ENCODE assay signal across 8 cellular contexts in genomic region chr14:88551094-88551870, GRCh38. TPM values are rescaled to one million over a fixed set of nuclear protein-coding genes. Genes with fewer than 3 reads are reported as not detected.
A peak's percentile ranks its signal among the peaks of the same experiment; 100 is the strongest.
DNase-seq lines count a peak whose midpoint lies in the region; ATAC-seq and TF ChIP-seq lines count a peak whose summit lies in the region.

No MANE protein-coding gene starts in this region.

- H3K4me1 Mint-ChIP-seq in activated CD4-positive, alpha-beta memory T cell treated with anti-CD3 and anti-CD28 coated beads, Interleukin-2, amount 10 ng/mL, durations not matched to agents 7 days and 5 days: peaks cover 14% of the 10 kb centered on the region
- H3K4me1 Mint-ChIP-seq in endothelial cell (ENCODE audit: unreplicated experiment) (peaks cover 15% of the 10 kb centered on the region), memory B cell (peaks cover 7% of the 10 kb centered on the region)

- TF ChIP-seq CTCF in endothelial cell (IDR thresholded peaks at IDR 0.05; ENCODE audit: unreplicated experiment): no peak

- no peak overlapping the region for H3K27ac Mint-ChIP-seq in activated CD4-positive, alpha-beta memory T cell treated with anti-CD3 and anti-CD28 coated beads, Interleukin-2, amount 10 ng/mL, durations not matched to agents 7 days and 5 days
- H3K27ac Mint-ChIP-seq in endothelial cell (ENCODE audit: unreplicated experiment): no peak overlapping the region
- H3K27ac Mint-ChIP-seq in memory B cell: no peak overlapping the region

- peak overlapping the region; percentile 60 for H3K4me3 Mint-ChIP-seq in activated CD4-positive, alpha-beta memory T cell treated with anti-CD3 and anti-CD28 coated beads, Interleukin-2, amount 10 ng/mL, durations not matched to agents 7 days and 5 days
- H3K4me3 Mint-ChIP-seq in endothelial cell (ENCODE audit: unreplicated experiment) (peak overlapping the region; percentile 88), memory B cell (peak overlapping the region; percentile 24)

- no peak for ATAC-seq in memory B cell (ENCODE audit: low read depth)

- CTCF ChIA-PET in activated CD4-positive, alpha-beta memory T cell treated with anti-CD3 and anti-CD28 coated beads, Interleukin-2, amount 10 ng/mL, durations not matched to agents 7 days and 5 days (lab: Charles Lee): interaction anchor here (1.1 kb wide), 1 partner anchor 60 kb away, joined by 3 read pairs; no protein-coding TSS in a partner anchor

- no peaks in the 10 kb centered on the region for H3K36me3 Mint-ChIP-seq in activated CD4-positive, alpha-beta memory T cell treated with anti-CD3 and anti-CD28 coated beads, Interleukin-2, amount 10 ng/mL, durations not matched to agents 7 days and 5 days (ENCODE audit: low read depth)
- H3K36me3 Mint-ChIP-seq in endothelial cell (ENCODE audit: low read depth, unreplicated experiment) (peaks cover 23% of the 10 kb centered on the region), memory B cell (no peaks in the 10 kb centered on the region)

- no peaks in the 10 kb centered on the region for H3K9me3 Mint-ChIP-seq in activated CD4-positive, alpha-beta memory T cell treated with anti-CD3 and anti-CD28 coated beads, Interleukin-2, amount 10 ng/mL, durations not matched to agents 7 days and 5 days
- H3K9me3 Mint-ChIP-seq in endothelial cell (ENCODE audit: unreplicated experiment) (no peaks in the 10 kb centered on the region), memory B cell (no peaks in the 10 kb centered on the region)

- POLR2A ChIA-PET in activated CD4-positive, alpha-beta memory T cell treated with anti-CD3 and anti-CD28 coated beads, Interleukin-2, amount 10 ng/mL, durations not matched to agents 7 days and 5 days (lab: Charles Lee): interaction anchor here (1.2 kb wide), 1 partner anchor 12 kb away, joined by 4 read pairs; the partner anchor contains the start of gene ZC3H14

- DNase-seq in GM04503 (ENCODE audit: low read depth) (peak; percentile 38), NCI-H1417 treated with DMSO at 0.1 percent for 48 hours (lab: John Stamatoyannopoulos, UW) (peak; percentile 47), endothelial cell (ENCODE audit: low spot score) (peak; percentile 77), memory B cell (ENCODE audit: low spot score in 2 of 2) (no peak), NOMO-1 treated with dmso at 0.1 percent for 144 hours (lab: John Stamatoyannopoulos, UW; ENCODE audit: unreplicated experiment) (no peak), OCI-M1 (lab: John Stamatoyannopoulos, UW) (no peak)
- DNase-seq in activated CD4-positive, alpha-beta memory T cell treated with anti-CD3 and anti-CD28 coated beads, Interleukin-2, amount 10 ng/mL, durations not matched to agents 7 days and 5 days: peak; percentile 48
- DNase-seq in stimulated activated CD4-positive, alpha-beta T cell treated with anti-CD3 and anti-CD28 coated beads, Interleukin-4, amount 100 ng/mL, for 4 hours: peak; percentile 39 to 58

- peaks cover 41% of the 10 kb centered on the region for H3K27me3 Mint-ChIP-seq in activated CD4-positive, alpha-beta memory T cell treated with anti-CD3 and anti-CD28 coated beads, Interleukin-2, amount 10 ng/mL, durations not matched to agents 7 days and 5 days
- peaks cover 5% of the 10 kb centered on the region for H3K27me3 Mint-ChIP-seq in endothelial cell (ENCODE audit: unreplicated experiment)
- H3K27me3 Mint-ChIP-seq in memory B cell: peaks cover 16% of the 10 kb centered on the region

RNA-seq across cellular contexts. Expression of gene PTPN21, which starts 3.5 kb away (rescaled TPM):
- not detected for total RNA-seq in activated CD4-positive, alpha-beta memory T cell treated with anti-CD3 and anti-CD28 coated beads, Interleukin-2, amount 10 ng/mL, durations not matched to agents 7 days and 5 days
- total RNA-seq in endothelial cell (ENCODE audit: unreplicated experiment): 22.1 TPM

RNA-seq across cellular contexts. Expression of gene ZC3H14, which starts 11.6 kb away (rescaled TPM):
- total RNA-seq in activated CD4-positive, alpha-beta memory T cell treated with anti-CD3 and anti-CD28 coated beads, Interleukin-2, amount 10 ng/mL, durations not matched to agents 7 days and 5 days: 10 to 100 TPM; 33.1 to 37.4 TPM
- total RNA-seq in endothelial cell (ENCODE audit: unreplicated experiment): 57.7 TPM

Comparison
In these comparisons a context has a peak if more than half of its experiments do, and no peak if none do; other contexts are left out.
1. DNase-seq: peak in GM04503 (single experiment), NCI-H1417 treated with DMSO at 0.1 percent for 48 hours (single experiment), activated CD4-positive, alpha-beta memory T cell treated with anti-CD3 and anti-CD28 coated beads, Interleukin-2, amount 10 ng/mL, durations not matched to agents 7 days and 5 days (single experiment), endothelial cell (single experiment) and stimulated activated CD4-positive, alpha-beta T cell treated with anti-CD3 and anti-CD28 coated beads, Interleukin-4, amount 100 ng/mL, for 4 hours (2 of 2); none in memory B cell (0 of 2), NOMO-1 treated with dmso at 0.1 percent for 144 hours (single experiment) and OCI-M1 (single experiment).
2. H3K4me3 Mint-ChIP-seq: peak in every context shown above with its lines; median percentile 88 in endothelial cell; 60 in activated CD4-positive, alpha-beta memory T cell treated with anti-CD3 and anti-CD28 coated beads, Interleukin-2, amount 10 ng/mL, durations not matched to agents 7 days and 5 days; 24 in memory B cell.
3. RNA of gene PTPN21, which starts 3.5 kb away (total RNA-seq): 22.1 TPM in endothelial cell (single experiment); not detected in activated CD4-positive, alpha-beta memory T cell treated with anti-CD3 and anti-CD28 coated beads, Interleukin-2, amount 10 ng/mL, durations not matched to agents 7 days and 5 days; every median in the first group is over 10 times any median in the second.